Comparison of ENCODE assay signal across 8 cellular contexts in the genomic region with DNA sequence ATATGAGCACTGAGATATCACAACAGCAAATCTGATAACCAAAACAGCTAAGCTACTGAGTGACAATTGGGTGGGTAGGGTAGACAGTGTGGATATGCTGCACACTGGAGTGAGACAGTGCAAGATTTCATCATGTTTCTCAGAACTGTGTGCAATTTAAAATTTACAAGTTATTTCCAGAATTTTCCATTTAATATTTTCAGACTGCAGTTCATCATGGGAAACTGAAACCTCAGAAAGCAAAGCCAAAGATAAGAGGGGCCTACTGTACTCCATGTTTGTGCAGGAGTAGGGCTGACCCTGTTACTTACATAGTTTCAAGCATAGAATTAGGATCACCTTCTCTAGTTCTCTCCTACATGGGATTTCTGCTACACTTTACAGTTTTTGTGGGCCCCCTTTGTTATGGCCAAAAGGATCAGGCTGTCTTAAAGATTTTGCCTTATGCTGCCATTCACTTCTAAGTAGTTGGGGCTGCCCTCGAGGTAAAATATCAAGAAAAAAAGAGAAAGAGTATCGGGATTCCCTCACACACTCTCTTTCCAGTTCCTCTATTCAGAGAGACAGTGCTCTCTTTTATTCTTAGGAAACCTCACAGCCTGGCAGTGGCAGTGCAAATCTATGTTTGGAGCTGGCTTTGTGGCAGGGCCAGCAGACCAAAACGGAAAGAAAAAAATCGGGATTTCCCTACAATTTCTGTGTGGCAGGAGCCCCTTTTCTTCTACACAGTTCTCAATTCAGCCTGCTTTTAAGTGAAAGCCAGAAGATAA. TPM values are rescaled to one million over a fixed set of nuclear protein-coding genes. Genes with fewer than 3 reads are reported as not detected.
DNase-seq lines count a peak whose midpoint lies in the region; ATAC-seq and TF ChIP-seq lines count a peak whose summit lies in the region.
"Not testable (repeated sequence)": the region's sequence is repeated elsewhere in the genome, so short reads cannot be mapped to it uniquely, and the experiment has no call there.

No MANE protein-coding gene starts in this region.

- not testable (repeated sequence) for H3K4me1 Mint-ChIP-seq in activated T-cell treated with anti-CD3 and anti-CD28 coated beads, Interleukin-2, amount 50 U/mL, for 72 hours (ENCODE audit: low read depth); stimulated activated naive CD8-positive, alpha-beta T cell treated with anti-CD3 and anti-CD28 coated beads, Interleukin-15, amount 100 ng/mL, for 72 hours
- H3K4me1 Mint-ChIP-seq in neural crest cell: peaks cover 13% of the 10 kb centered on the region

- not testable (repeated sequence) for H3K9me3 Mint-ChIP-seq in activated T-cell treated with anti-CD3 and anti-CD28 coated beads, Interleukin-2, amount 50 U/mL, for 72 hours; neural crest cell; stimulated activated naive CD8-positive, alpha-beta T cell treated with anti-CD3 and anti-CD28 coated beads, Interleukin-15, amount 100 ng/mL, for 72 hours

- H3K4me3 ChIP-seq in fibroblast of the aortic adventitia (ENCODE audit: low read depth, low read length): not testable (repeated sequence)

- peak; percentile 71 for ATAC-seq in GM21786 (IDR thresholded peaks at IDR 0.05; ENCODE audit: unreplicated experiment)
- ATAC-seq in activated T-cell treated with anti-CD3 and anti-CD28 coated beads, Interleukin-2, amount 50 U/mL, for 72 hours (replicated peaks in 1 of 2): peak; percentile 39 to 53
- ATAC-seq in stimulated activated naive CD8-positive, alpha-beta T cell treated with anti-CD3 and anti-CD28 coated beads, Interleukin-15, amount 100 ng/mL, for 72 hours: peak; percentile 72

- DNase-seq in COLO829 (ENCODE audit: low spot score) (peak; percentile 11), LHCN-M2 (ENCODE audit: low read depth) (peak; percentile 25), SIG-M5 treated with dmso at 0.1 percent for 504 hours (lab: John Stamatoyannopoulos, UW; ENCODE audit: unreplicated experiment) (peak; percentile 2), fibroblast of the aortic adventitia (ENCODE audit: low read depth) (peak; percentile 4)
- DNase-seq in activated T-cell treated with anti-CD3 and anti-CD28 coated beads, Interleukin-2, amount 50 U/mL, for 72 hours; neural crest cell (ENCODE audit: low read depth, low spot score); stimulated activated naive CD8-positive, alpha-beta T cell treated with anti-CD3 and anti-CD28 coated beads, Interleukin-15, amount 100 ng/mL, for 72 hours: not testable (repeated sequence)

- peak overlapping the region in 1 of 2 donors; percentile 31 for H3K4me3 Mint-ChIP-seq in activated T-cell treated with anti-CD3 and anti-CD28 coated beads, Interleukin-2, amount 50 U/mL, for 72 hours
- not testable (repeated sequence) for H3K4me3 Mint-ChIP-seq in neural crest cell
- peak overlapping the region; percentile 6 to 18 for H3K4me3 Mint-ChIP-seq in stimulated activated naive CD8-positive, alpha-beta T cell treated with anti-CD3 and anti-CD28 coated beads, Interleukin-15, amount 100 ng/mL, for 72 hours

- peak overlapping the region; percentile 42 for H3K27ac Mint-ChIP-seq in activated T-cell treated with anti-CD3 and anti-CD28 coated beads, Interleukin-2, amount 50 U/mL, for 72 hours
- H3K27ac Mint-ChIP-seq in neural crest cell (ENCODE audit: unreplicated experiment): peak overlapping the region; percentile 92
- not testable (repeated sequence) for H3K27ac Mint-ChIP-seq in stimulated activated naive CD8-positive, alpha-beta T cell treated with anti-CD3 and anti-CD28 coated beads, Interleukin-15, amount 100 ng/mL, for 72 hours

- peaks cover 12% of the 10 kb centered on the region for H3K27me3 Mint-ChIP-seq in activated T-cell treated with anti-CD3 and anti-CD28 coated beads, Interleukin-2, amount 50 U/mL, for 72 hours (ENCODE audit: low read depth)
- not testable (repeated sequence) for H3K27me3 Mint-ChIP-seq in neural crest cell (ENCODE audit: low read depth); stimulated activated naive CD8-positive, alpha-beta T cell treated with anti-CD3 and anti-CD28 coated beads, Interleukin-15, amount 100 ng/mL, for 72 hours

- not testable (repeated sequence) for H3K36me3 Mint-ChIP-seq in activated T-cell treated with anti-CD3 and anti-CD28 coated beads, Interleukin-2, amount 50 U/mL, for 72 hours (ENCODE audit: insufficient read depth in 2 of 2); neural crest cell (ENCODE audit: low read depth)

- not testable (repeated sequence) for TF ChIP-seq CTCF in fibroblast of the aortic adventitia (IDR thresholded peaks at IDR 0.05; ENCODE audit: insufficient read depth, low read length); neural crest cell (conservative IDR thresholded peaks at IDR 0.05)

RNA-seq across cellular contexts. Expression of gene FAM185A, which starts 6.6 kb away (rescaled TPM):
- total RNA-seq in LHCN-M2 (2014; rRNA removed) (10.8 and 13.6 TPM in 2 replicates), fibroblast of the aortic adventitia (ENCODE audit: low replicate concordance) (8.4 and 35.3 TPM in 2 replicates), neural crest cell (7.7 and 9.0 TPM in 2 replicates)
- 2.8 TPM for polyA plus RNA-seq in LHCN-M2 (2012)
- total RNA-seq in activated T-cell treated with anti-CD3 and anti-CD28 coated beads, Interleukin-2, amount 50 U/mL, for 72 hours: 1 to 10 TPM; 7.0 to 8.3 TPM
